20 cellular contexts compared by ENCODE assay signal in the genomic region with DNA sequence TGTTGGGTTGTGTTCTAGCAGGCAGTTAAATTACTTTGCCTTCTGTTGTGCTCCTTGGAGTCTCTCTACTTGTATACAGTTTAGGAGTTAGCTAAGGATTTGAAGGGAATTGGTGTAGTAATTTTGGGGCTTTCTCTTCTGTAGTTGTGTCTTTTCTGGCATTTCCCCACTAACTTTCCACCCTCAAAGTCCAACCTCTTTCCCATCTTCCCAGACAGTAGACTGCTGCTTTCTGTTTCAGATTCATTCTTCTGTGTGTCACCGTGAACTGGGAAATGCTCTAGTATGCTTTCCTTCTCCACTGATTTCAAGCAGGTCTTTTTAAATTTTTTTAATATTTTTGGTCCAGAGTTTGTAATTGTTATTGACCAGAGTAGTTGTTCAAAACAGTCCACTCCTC. TPM values are rescaled to one million over a fixed set of nuclear protein-coding genes. Genes with fewer than 3 reads are reported as not detected.
"Had no signal": no experiment of that assay in that cellular context is flagged by ENCODE, and none has a peak within 500 bp of the region (broad histone marks: within the 10 kb centered on the region; RNA-seq: fewer than 3 reads in every experiment).

No MANE protein-coding gene starts in this region.

- H3K4me3 ChIP-seq: coronary artery, SJSA1 had no signal

- H3K27ac ChIP-seq: neutrophil, SJSA1 had no signal

- H3K36me3 ChIP-seq: neutrophil, SJSA1 had no signal

- H3K4me3 Mint-ChIP-seq: activated CD4-positive, alpha-beta T cell treated with anti-CD3 and anti-CD28 coated beads, Interleukin-2, amount 10 ng/mL, durations not matched to agents 24 days and 14 days; activated CD8-positive, alpha-beta T cell treated with anti-CD3 and anti-CD28 coated beads, Interleukin-2, amount 10 ng/mL, durations not matched to agents 7 days and 5 days; naive thymus-derived CD8-positive, alpha-beta T cell; stimulated activated naive CD8-positive, alpha-beta T cell treated with anti-CD3 and anti-CD28 coated beads, Interleukin-15, Interleukin-2, amounts not matched to agents 100 ng/mL and 50 ng/mL, for 24 hours; WTC11 had no signal

- H3K9me3 ChIP-seq: neutrophil, SJSA1 had no signal

- H3K36me3 Mint-ChIP-seq: activated naive CD4-positive, alpha-beta T cell treated with anti-CD3 and anti-CD28 coated beads, Interleukin-2, amount 50 U/mL, for 72 hours; WTC11 had no signal

- H3K27ac Mint-ChIP-seq: activated CD4-positive, alpha-beta T cell treated with anti-CD3 and anti-CD28 coated beads, Interleukin-2, amount 10 ng/mL, durations not matched to agents 24 days and 14 days; activated CD8-positive, alpha-beta T cell treated with anti-CD3 and anti-CD28 coated beads, Interleukin-2, amount 10 ng/mL, durations not matched to agents 7 days and 5 days; activated naive CD4-positive, alpha-beta T cell treated with anti-CD3 and anti-CD28 coated beads, Interleukin-2, amount 50 U/mL, for 72 hours; naive thymus-derived CD8-positive, alpha-beta T cell; stimulated activated naive CD8-positive, alpha-beta T cell treated with anti-CD3 and anti-CD28 coated beads, Interleukin-15, Interleukin-2, amounts not matched to agents 100 ng/mL and 50 ng/mL, for 24 hours; WTC11 had no signal

- ATAC-seq: activated CD8-positive, alpha-beta T cell treated with anti-CD3 and anti-CD28 coated beads, Interleukin-2, amount 10 ng/mL, durations not matched to agents 7 days and 5 days; activated naive CD4-positive, alpha-beta T cell treated with anti-CD3 and anti-CD28 coated beads, Interleukin-2, amount 50 U/mL, for 72 hours; left colon; naive thymus-derived CD8-positive, alpha-beta T cell; WTC11 had no signal

- H3K27me3 ChIP-seq: SJSA1 had no signal

- DNase-seq: activated CD4-positive, alpha-beta T cell treated with anti-CD3 and anti-CD28 coated beads, Interleukin-2, amount 10 ng/mL, durations not matched to agents 24 days and 14 days; activated CD8-positive, alpha-beta memory T cell treated with anti-CD3 and anti-CD28 coated beads, Interleukin-2, amount 50 U/mL, for 4 hours; activated CD8-positive, alpha-beta T cell treated with anti-CD3 and anti-CD28 coated beads, Interleukin-2, amount 10 ng/mL, durations not matched to agents 7 days and 5 days; activated effector memory CD4-positive, alpha-beta T cell treated with anti-CD3 and anti-CD28 coated beads, Interleukin-2, amount 50 U/mL, for 16 hours; activated T-cell treated with anti-CD3 and anti-CD28 coated beads, Interleukin-2, amount 50 U/mL, for 48 hours; caudate nucleus; effector CD4-positive, alpha-beta T cell; left colon; mammary epithelial cell; small intestine; stimulated activated CD4-positive, alpha-beta T cell treated with anti-CD3 and anti-CD28 coated beads, Interleukin-4, amount 100 ng/mL, for 4 hours; stimulated activated CD8-positive, alpha-beta memory T cell treated with anti-CD3 and anti-CD28 coated beads, Interleukin-4, amount 100 ng/mL, for 48 hours; T-helper 2 cell had no signal

- H3K9me3 Mint-ChIP-seq: activated CD4-positive, alpha-beta T cell treated with anti-CD3 and anti-CD28 coated beads, Interleukin-2, amount 10 ng/mL, durations not matched to agents 24 days and 14 days; activated naive CD4-positive, alpha-beta T cell treated with anti-CD3 and anti-CD28 coated beads, Interleukin-2, amount 50 U/mL, for 72 hours; naive thymus-derived CD8-positive, alpha-beta T cell; stimulated activated naive CD8-positive, alpha-beta T cell treated with anti-CD3 and anti-CD28 coated beads, Interleukin-15, Interleukin-2, amounts not matched to agents 100 ng/mL and 50 ng/mL, for 24 hours; WTC11 had no signal

RNA-seq across cellular contexts. Expression of a gene that starts 4.5 kb away (rescaled TPM):
- total RNA-seq: activated CD4-positive, alpha-beta T cell treated with anti-CD3 and anti-CD28 coated beads, Interleukin-2, amount 10 ng/mL, durations not matched to agents 24 days and 14 days; activated CD8-positive, alpha-beta T cell treated with anti-CD3 and anti-CD28 coated beads, Interleukin-2, amount 10 ng/mL, durations not matched to agents 7 days and 5 days; activated naive CD4-positive, alpha-beta T cell treated with anti-CD3 and anti-CD28 coated beads, Interleukin-2, amount 50 U/mL, for 72 hours; naive thymus-derived CD8-positive, alpha-beta T cell had no signal
- polyA plus RNA-seq: mammary epithelial cell; naive thymus-derived CD8-positive, alpha-beta T cell had no signal
